In genomic region chr1:148162363-148162762, GRCh38 we compare ENCODE assay signal across 17 cellular contexts.
"Had no signal": no experiment of that assay in that cellular context is flagged by ENCODE, and none has a peak within 500 bp of the region (broad histone marks: within the 10 kb centered on the region; RNA-seq: fewer than 3 reads in every experiment).

No MANE protein-coding gene starts in this region.

- FAIRE-seq: islet of Langerhans had no signal

- H3K27me3 ChIP-seq: testis, uterus had no signal

- H3K9me3 Mint-ChIP-seq: effector memory CD8-positive, alpha-beta T cell; naive thymus-derived CD8-positive, alpha-beta T cell; stimulated activated effector memory CD8-positive, alpha-beta T cell treated with anti-CD3 and anti-CD28 coated beads, Interleukin-12 subunit alpha, Interleukin-12 subunit beta, amount 100 ng/mL, for 72 hours had no signal

- H3K36me3 ChIP-seq: heart right ventricle, neutrophil, right lobe of liver, uterus had no signal

- H3K4me3 ChIP-seq: heart right ventricle, mucosa of descending colon, psoas muscle, uterus had no signal

- H3K4me3 Mint-ChIP-seq: effector memory CD8-positive, alpha-beta T cell; naive thymus-derived CD8-positive, alpha-beta T cell; stimulated activated effector memory CD8-positive, alpha-beta T cell treated with anti-CD3 and anti-CD28 coated beads, Interleukin-12 subunit alpha, Interleukin-12 subunit beta, amount 100 ng/mL, for 72 hours had no signal

- ATAC-seq: effector memory CD8-positive, alpha-beta T cell; foreskin keratinocyte; heart right ventricle; mucosa of descending colon; naive thymus-derived CD8-positive, alpha-beta T cell; psoas muscle; stimulated activated effector memory CD8-positive, alpha-beta T cell treated with anti-CD3 and anti-CD28 coated beads, Interleukin-12 subunit alpha, Interleukin-12 subunit beta, amount 100 ng/mL, for 72 hours; stimulated activated naive CD8-positive, alpha-beta T cell treated with anti-CD3 and anti-CD28 coated beads, Interleukin-15, Interleukin-2, amounts not matched to agents 100 U/mL and 50 U/mL, for 24 hours had no signal

- H3K27ac ChIP-seq: foreskin keratinocyte, heart right ventricle, neutrophil, psoas muscle, right lobe of liver, testis, uterus had no signal

- H3K36me3 Mint-ChIP-seq: naive thymus-derived CD8-positive, alpha-beta T cell; stimulated activated effector memory CD8-positive, alpha-beta T cell treated with anti-CD3 and anti-CD28 coated beads, Interleukin-12 subunit alpha, Interleukin-12 subunit beta, amount 100 ng/mL, for 72 hours had no signal

- H3K4me1 ChIP-seq: foreskin keratinocyte, psoas muscle, testis, uterus had no signal

- H3K9me3 ChIP-seq: heart right ventricle, mucosa of descending colon, neutrophil, psoas muscle, right lobe of liver, testis, uterus had no signal

- DNase-seq: effector memory CD8-positive, alpha-beta T cell; foreskin keratinocyte; heart right ventricle; hypothalamus; naive thymus-derived CD8-positive, alpha-beta T cell; right lobe of liver; stimulated activated CD4-positive, alpha-beta T cell treated with anti-CD3 and anti-CD28 coated beads, Interleukin-4, amount 100 ng/mL, for 1 hour; stimulated activated CD8-positive, alpha-beta memory T cell treated with anti-CD3 and anti-CD28 coated beads, Interleukin-4, amount 100 ng/mL, for 48 hours; stimulated activated naive CD8-positive, alpha-beta T cell treated with anti-CD3 and anti-CD28 coated beads, Interleukin-15, Interleukin-2, amounts not matched to agents 100 U/mL and 50 U/mL, for 24 hours; testis; trophoblast cell; uterus had no signal

- H3K27ac Mint-ChIP-seq: effector memory CD8-positive, alpha-beta T cell; stimulated activated effector memory CD8-positive, alpha-beta T cell treated with anti-CD3 and anti-CD28 coated beads, Interleukin-12 subunit alpha, Interleukin-12 subunit beta, amount 100 ng/mL, for 72 hours had no signal
